ENCODE assay signal across 20 cellular contexts in genomic region chr11:79021601-79022000, GRCh38.
DNase-seq lines count a peak whose midpoint lies in the region; ATAC-seq and TF ChIP-seq lines count a peak whose summit lies in the region.
"Had no signal": no experiment of that assay in that cellular context is flagged by ENCODE, and none has a peak within 500 bp of the region (broad histone marks: within the 10 kb centered on the region; RNA-seq: fewer than 3 reads in every experiment).

No MANE protein-coding gene starts in this region.

- no peak overlapping the region for H2BK120ac ChIP-seq in IMR-90 (ENCODE audit: low read depth, low read length)
- no peak overlapping the region for H2BK120ac ChIP-seq in trophoblast cell (ENCODE audit: insufficient read depth, low read length, poor library complexity)

- in situ Hi-C loops in IMR-90 (cut with MboI; ENCODE audit: low sequenced_read_pairs): no loop called here

- H3K27me3 ChIP-seq in IMR-90 (ENCODE audit: control insufficient read depth, insufficient read depth, low read length): no peaks in the 10 kb centered on the region
- no peaks in the 10 kb centered on the region for H3K27me3 ChIP-seq in foreskin keratinocyte
- no peaks in the 10 kb centered on the region for H3K27me3 ChIP-seq in trophoblast cell (ENCODE audit: insufficient read depth, low read length)
- H3K27me3 ChIP-seq: BLaER1 had no signal

- H3K4me1 ChIP-seq in IMR-90 (ENCODE audit: control insufficient read depth, insufficient read depth, low read length): peaks cover 14% of the 10 kb centered on the region
- H3K4me1 ChIP-seq in foreskin keratinocyte: no peaks in the 10 kb centered on the region
- H3K4me1 ChIP-seq in trophoblast cell (ENCODE audit: control insufficient read depth in 1 of 2, insufficient read depth in 2 of 2, low read length in 2 of 2): peaks cover 4 to 11% of the 10 kb centered on the region in 2 experiments

- H3K23ac ChIP-seq in IMR-90 (ENCODE audit: low read depth, low read length) (no peak overlapping the region), trophoblast cell (ENCODE audit: low read length) (no peak overlapping the region)

- no peak overlapping the region for H3K9ac ChIP-seq in IMR-90 (ENCODE audit: low read depth, low read length)
- no peak overlapping the region for H3K9ac ChIP-seq in trophoblast cell (ENCODE audit: low read length)
- H3K9ac ChIP-seq: BLaER1, GM23248 had no signal

- H3K27ac ChIP-seq in IMR-90 (ENCODE audit: insufficient read depth, low read length) (no peak overlapping the region), foreskin keratinocyte (no peak overlapping the region), trophoblast cell (ENCODE audit: low read depth, low read length) (no peak overlapping the region)
- H3K27ac ChIP-seq: 22Rv1, BLaER1, C4-2B, GM23248 had no signal

- intact Hi-C loops in IMR-90 (cut with micrococcal nuclease): no loop called here

- POLR2A ChIA-PET in IMR-90 (lab: Charles Lee; ENCODE audit: unreplicated experiment): no interaction called here

- H3K9me3 ChIP-seq in IMR-90 (ENCODE audit: control insufficient read depth, insufficient read depth, low read length) (no peaks in the 10 kb centered on the region), trophoblast cell (ENCODE audit: insufficient read depth, low read depth, low read length) (no peaks in the 10 kb centered on the region)
- H3K9me3 ChIP-seq: BLaER1, Caco-2 had no signal

- peaks cover 13% of the 10 kb centered on the region for H3K9me1 ChIP-seq in IMR-90 (ENCODE audit: insufficient read depth, low read length)

- TF ChIP-seq POLR2A in IMR-90 (IDR thresholded peaks at IDR 0.05; ENCODE audit: low read depth, low read length): no peak

- H3K18ac ChIP-seq in IMR-90 (ENCODE audit: low read depth, low read length) (no peak overlapping the region), trophoblast cell (ENCODE audit: low read length) (no peak overlapping the region)

- H2AK5ac ChIP-seq in IMR-90 (ENCODE audit: low read depth, low read length) (no peak overlapping the region; the same call in 1 of the 2 replicates), trophoblast cell (ENCODE audit: low read length) (no peak overlapping the region)

- H3K79me2 ChIP-seq in trophoblast cell (ENCODE audit: control insufficient read depth, insufficient read depth, low read length, poor library complexity): no peaks in the 10 kb centered on the region

- H3K14ac ChIP-seq in IMR-90 (replicated peaks; ENCODE audit: low read depth, low read length) (no peak overlapping the region), trophoblast cell (ENCODE audit: low read length) (no peak overlapping the region)

- H2AFZ ChIP-seq in IMR-90 (replicated peaks; ENCODE audit: low read length, poor library complexity) (no peak overlapping the region), trophoblast cell (ENCODE audit: insufficient read depth, low read length, poor library complexity) (no peak overlapping the region)
- H2AFZ ChIP-seq: GM23248 had no signal

- TF ChIP-seq CTCF in IMR-90 (conservative IDR thresholded peaks at IDR 0.05; ENCODE audit: low read depth, low read length): no peak
- TF ChIP-seq CTCF in foreskin keratinocyte (conservative IDR thresholded peaks at IDR 0.05): no peak

- H3K56ac ChIP-seq in IMR-90 (ENCODE audit: extremely low read depth, insufficient read depth, low read length): no peak overlapping the region

- no peaks in the 10 kb centered on the region for H3K79me1 ChIP-seq in IMR-90 (ENCODE audit: low read depth in 1 of 2, low read length in 2 of 2)
- no peaks in the 10 kb centered on the region for H3K79me1 ChIP-seq in trophoblast cell (ENCODE audit: low read length)

- H3K4me2 ChIP-seq in IMR-90 (ENCODE audit: low read depth, low read length) (no peak overlapping the region), trophoblast cell (ENCODE audit: low read length) (no peak overlapping the region)
- H3K4me2 ChIP-seq: BLaER1 had no signal

- no peak overlapping the region for H4K12ac ChIP-seq in trophoblast cell (ENCODE audit: low read depth, low read length)

- TF ChIP-seq RAD21 in IMR-90 (IDR thresholded peaks at IDR 0.05; ENCODE audit: low read length): no peak

- H3K36me3 ChIP-seq in IMR-90 (ENCODE audit: control insufficient read depth, insufficient read depth, low read length) (no peaks in the 10 kb centered on the region), trophoblast cell (ENCODE audit: control insufficient read depth in 1 of 2, insufficient read depth in 2 of 2, low read length in 2 of 2) (no peaks in the 10 kb centered on the region)

- no peak for ATAC-seq in IMR-90 (ENCODE audit: low read depth)
- ATAC-seq in foreskin keratinocyte: peak; percentile 38
- ATAC-seq in GM18502 (IDR thresholded peaks at IDR 0.05; ENCODE audit: poor library complexity, unreplicated experiment): no peak
- no peak for ATAC-seq in GM19324 (IDR thresholded peaks at IDR 0.05; ENCODE audit: low FRiP score, unreplicated experiment)
- ATAC-seq: CD8-positive, alpha-beta T cell had no signal

- BruUV-seq in IMR-90 (replicated peaks; lab: Mats Ljungman, UMichigan): no TSS peak

- 100% methylated on average over 1 of the region's 1 CpG; no CpG with 5 or more reads in 1 of the 2 experiments for WGBS in IMR-90 (ENCODE audit: extremely low coverage in 2 of 2, insufficient read length in 1 of 2), 2 experiments
- no CpG with 5 or more reads among the region's 1 CpG for WGBS in trophoblast cell (ENCODE audit: extremely low coverage, insufficient coverage, insufficient read length)

- no peaks in the 10 kb centered on the region for H4K20me1 ChIP-seq in IMR-90 (ENCODE audit: insufficient read depth, low read length)

- no peak overlapping the region for H2BK5ac ChIP-seq in IMR-90 (ENCODE audit: low read depth, low read length, poor library complexity, severe bottlenecking)
- H2BK5ac ChIP-seq in trophoblast cell (ENCODE audit: low read depth, low read length, poor library complexity): no peak overlapping the region

- H2AK9ac ChIP-seq in IMR-90 (replicated peaks; ENCODE audit: low read depth, low read length, poor library complexity): no peak overlapping the region

- no peak overlapping the region for H3K4me3 ChIP-seq in IMR-90 (ENCODE audit: insufficient read depth, low read depth, low read length)
- no peak overlapping the region for H3K4me3 ChIP-seq in trophoblast cell (ENCODE audit: low read depth, low read length)
- H3K4me3 ChIP-seq: BLaER1, GM23248 had no signal

- H3K4ac ChIP-seq in IMR-90 (ENCODE audit: low read depth, low read length): no peak overlapping the region
- H3K4ac ChIP-seq in trophoblast cell (ENCODE audit: low read depth, low read length): no peak overlapping the region

- CTCF ChIA-PET in IMR-90 (lab: Yijun Ruan, JAX): no interaction called here

- H4K5ac ChIP-seq in IMR-90 (ENCODE audit: low read depth, low read length): no peak overlapping the region

- no peak overlapping the region for H2BK12ac ChIP-seq in trophoblast cell (ENCODE audit: low read length)

- H4K91ac ChIP-seq in IMR-90 (ENCODE audit: insufficient read depth, low read depth, low read length): no peak overlapping the region
- no peak overlapping the region for H4K91ac ChIP-seq in trophoblast cell (ENCODE audit: low read depth, low read length)

- H2BK15ac ChIP-seq in IMR-90 (ENCODE audit: low read depth, low read length): no peak overlapping the region

- H2BK20ac ChIP-seq in IMR-90 (ENCODE audit: low read depth, low read length): no peak overlapping the region

- DNase-seq in IMR-90 (peak; percentile 22), amniotic epithelial cell (ENCODE audit: low read depth) (peak; percentile 53), foreskin keratinocyte (no peak), trophoblast cell (peak; percentile 2 to 69), NCI-H748 (lab: John Stamatoyannopoulos, UW; ENCODE audit: unreplicated experiment) (no peak)
- DNase-seq in activated CD4-positive, alpha-beta T cell treated with anti-CD3 and anti-CD28 coated beads, Interleukin-2, amount 50 U/mL, for 1 hour: no peak
- DNase-seq: Caco-2; CD4-positive, CD25-positive, alpha-beta regulatory T cell; CD8-positive, alpha-beta T cell; DMS79; EL; GDM1; GM23248; H7; HCEC 1CT had no signal

- dilution Hi-C loops in IMR-90 (cut with HindIII; ENCODE audit: low sequenced_read_pairs, unreplicated experiment): no loop called here

- H4K8ac ChIP-seq in IMR-90 (ENCODE audit: low read depth in 2 of 2, low read length in 2 of 2) (no peak overlapping the region), trophoblast cell (ENCODE audit: low read depth, low read length) (no peak overlapping the region)

TF ChIP-seq in IMR-90, 13 proteins besides CTCF, POLR2A, EP300 and RAD21 (continues in another document):
- no peak for TF ChIP-seq FOS (IDR thresholded peaks at IDR 0.05; ENCODE audit: low read depth, low read length)
- no peak for TF ChIP-seq CEBPB (IDR thresholded peaks at IDR 0.05; ENCODE audit: low read depth, low read length)
- TF ChIP-seq BHLHE40 (IDR thresholded peaks at IDR 0.05; ENCODE audit: low read depth, low read length): no peak
- TF ChIP-seq, protein P1, sequence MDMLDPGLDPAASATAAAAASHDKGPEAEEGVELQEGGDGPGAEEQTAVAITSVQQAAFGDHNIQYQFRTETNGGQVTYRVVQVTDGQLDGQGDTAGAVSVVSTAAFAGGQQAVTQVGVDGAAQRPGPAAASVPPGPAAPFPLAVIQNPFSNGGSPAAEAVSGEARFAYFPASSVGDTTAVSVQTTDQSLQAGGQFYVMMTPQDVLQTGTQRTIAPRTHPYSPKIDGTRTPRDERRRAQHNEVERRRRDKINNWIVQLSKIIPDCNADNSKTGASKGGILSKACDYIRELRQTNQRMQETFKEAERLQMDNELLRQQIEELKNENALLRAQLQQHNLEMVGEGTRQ (IDR thresholded peaks at IDR 0.05; ENCODE audit: low read depth, low read length): no peak
- TF ChIP-seq NFE2L2 (IDR thresholded peaks at IDR 0.05; ENCODE audit: low read depth, low read length): no peak
- TF ChIP-seq MXI1 (IDR thresholded peaks at IDR 0.05; ENCODE audit: borderline replicate concordance, low read depth, low read length): no peak
- no peak for TF ChIP-seq MAFK (IDR thresholded peaks at IDR 0.05; ENCODE audit: low read depth, low read length)
- TF ChIP-seq MAZ (IDR thresholded peaks at IDR 0.05; ENCODE audit: borderline replicate concordance, low read depth, low read length): no peak
- no peak for TF ChIP-seq CHD1 (IDR thresholded peaks at IDR 0.05; ENCODE audit: low read depth, low read length)
- TF ChIP-seq RFX5 (IDR thresholded peaks at IDR 0.05; ENCODE audit: low read depth, low read length): no peak
- no peak for TF ChIP-seq RCOR1 (IDR thresholded peaks at IDR 0.05; ENCODE audit: insufficient replicate concordance, low read length)
- TF ChIP-seq SMC3 (IDR thresholded peaks at IDR 0.05; ENCODE audit: low read depth, low read length): no peak

Comparison
In these comparisons a context has a peak if more than half of its experiments do, and no peak if none do; other contexts are left out.
1. DNase-seq: peak in IMR-90 (single experiment), amniotic epithelial cell (single experiment) and trophoblast cell (2 of 2); none in foreskin keratinocyte (0 of 2), NCI-H748 (single experiment) and activated CD4-positive, alpha-beta T cell treated with anti-CD3 and anti-CD28 coated beads, Interleukin-2, amount 50 U/mL, for 1 hour (single experiment).